ENCODE assay signal across 9 cellular contexts in genomic region chr6:127069659-127070279, GRCh38. TPM values are rescaled to one million over a fixed set of nuclear protein-coding genes. Genes with fewer than 3 reads are reported as not detected.
DNase-seq lines count a peak whose midpoint lies in the region; ATAC-seq and TF ChIP-seq lines count a peak whose summit lies in the region.
"Had no signal": no experiment of that assay in that cellular context is flagged by ENCODE, and none has a peak within 500 bp of the region (broad histone marks: within the 10 kb centered on the region; RNA-seq: fewer than 3 reads in every experiment).

No MANE protein-coding gene starts in this region.

- H3K9me3 ChIP-seq in breast epithelium (no peaks in the 10 kb centered on the region), OCI-LY7 (ENCODE audit: low read length) (no peaks in the 10 kb centered on the region), gastroesophageal sphincter (no peaks in the 10 kb centered on the region), upper lobe of right lung (no peaks in the 10 kb centered on the region)

- DNase-seq in MCF 10A (ENCODE audit: unreplicated experiment): peak; percentile 29
- no peak for DNase-seq in breast epithelium (ENCODE audit: low spot score in 2 of 2)
- peak; percentile 21 for DNase-seq in OCI-LY7 (ENCODE audit: low spot score)
- no peak for DNase-seq in upper lobe of right lung
- DNase-seq in OCI-M2 (lab: John Stamatoyannopoulos, UW; ENCODE audit: unreplicated experiment): no peak
- no peak for DNase-seq in islet precursor cell

- BruUV-seq in MCF 10A (replicated peaks; lab: Mats Ljungman, UMichigan) (no TSS peak), OCI-LY7 (replicated peaks; lab: Mats Ljungman, UMichigan) (no TSS peak)

- no peak overlapping the region for H3K4me3 Mint-ChIP-seq in MCF 10A (ENCODE audit: unreplicated experiment)
- H3K4me3 Mint-ChIP-seq: activated naive CD8-positive, alpha-beta T cell had no signal

- H3K9me3 Mint-ChIP-seq in MCF 10A (ENCODE audit: unreplicated experiment): no peaks in the 10 kb centered on the region

- no peaks in the 10 kb centered on the region for H3K4me1 Mint-ChIP-seq in MCF 10A (ENCODE audit: insufficient read depth, unreplicated experiment)

- H3K27me3 Mint-ChIP-seq in MCF 10A (ENCODE audit: insufficient read depth, unreplicated experiment): peaks cover 21% of the 10 kb centered on the region

- no peak overlapping the region for H3K4me2 ChIP-seq in OCI-LY7 (ENCODE audit: low read length)

- TF ChIP-seq POLR2A in breast epithelium (IDR thresholded peaks at IDR 0.05) (no peak), gastroesophageal sphincter (IDR thresholded peaks at IDR 0.05) (no peak)

- intact Hi-C loops in MCF 10A (cut with micrococcal nuclease) (loop anchor here (1.0 kb wide), 2 partner anchors 265 to 1073 kb away; no protein-coding TSS in a partner anchor), breast epithelium (cut with DNase I; ENCODE audit: low total_unique reads) (no loop called here), OCI-LY7 (cut with micrococcal nuclease; ENCODE audit: unreplicated experiment) (no loop called here), upper lobe of right lung (cut with DNase I) (no loop called here)

- WGBS in gastroesophageal sphincter (ENCODE audit: low coverage in 1 of 2), 2 donors: 63 to 66% methylated on average over 3 of the region's 3 CpGs

- H3K36me3 Mint-ChIP-seq in MCF 10A (ENCODE audit: insufficient read depth, unreplicated experiment): no peaks in the 10 kb centered on the region
- H3K36me3 Mint-ChIP-seq: activated naive CD8-positive, alpha-beta T cell had no signal

- H3K27me3 ChIP-seq in breast epithelium (no peaks in the 10 kb centered on the region), gastroesophageal sphincter (no peaks in the 10 kb centered on the region), upper lobe of right lung (no peaks in the 10 kb centered on the region)

- H3K36me3 ChIP-seq in breast epithelium (no peaks in the 10 kb centered on the region), OCI-LY7 (ENCODE audit: insufficient read depth, low read length) (no peaks in the 10 kb centered on the region), gastroesophageal sphincter (no peaks in the 10 kb centered on the region), upper lobe of right lung (no peaks in the 10 kb centered on the region)

- H3K4me1 ChIP-seq in breast epithelium (no peaks in the 10 kb centered on the region), OCI-LY7 (ENCODE audit: insufficient read depth, low read length, poor library complexity, severe bottlenecking) (no peaks in the 10 kb centered on the region), gastroesophageal sphincter (no peaks in the 10 kb centered on the region), upper lobe of right lung (no peaks in the 10 kb centered on the region)

- H3K9me2 ChIP-seq in OCI-LY7 (ENCODE audit: insufficient read depth, low read length): no peaks in the 10 kb centered on the region

- H3K27ac Mint-ChIP-seq in MCF 10A (ENCODE audit: low read depth, unreplicated experiment): no peak overlapping the region
- H3K27ac Mint-ChIP-seq: activated naive CD8-positive, alpha-beta T cell had no signal

- no peaks in the 10 kb centered on the region for H3K79me2 ChIP-seq in OCI-LY7 (ENCODE audit: insufficient read depth, low read depth, low read length)

- no peaks in the 10 kb centered on the region for H4K20me1 ChIP-seq in OCI-LY7 (ENCODE audit: insufficient read depth, low read length)

- no peak overlapping the region for H3K27ac ChIP-seq in breast epithelium
- no peak overlapping the region for H3K27ac ChIP-seq in OCI-LY7 (ENCODE audit: low read depth, low read length, poor library complexity, severe bottlenecking)
- H3K27ac ChIP-seq in gastroesophageal sphincter: no peak overlapping the region
- no peak overlapping the region for H3K27ac ChIP-seq in upper lobe of right lung

- no peak for TF ChIP-seq EP300 in gastroesophageal sphincter (IDR thresholded peaks at IDR 0.05)

- POLR2A ChIA-PET in MCF 10A (lab: Yijun Ruan, JAX): no interaction called here
- POLR2A ChIA-PET in OCI-LY7 (lab: Charles Lee): no interaction called here

- H3K4me3 ChIP-seq in breast epithelium: no peak overlapping the region
- H3K4me3 ChIP-seq in OCI-LY7 (ENCODE audit: low read depth, low read length, poor library complexity, severe bottlenecking): no peak overlapping the region
- H3K4me3 ChIP-seq in gastroesophageal sphincter: no peak overlapping the region
- H3K4me3 ChIP-seq in upper lobe of right lung: no peak overlapping the region

- ATAC-seq in HG02759 (IDR thresholded peaks at IDR 0.05; ENCODE audit: unreplicated experiment): peak; percentile 47
- ATAC-seq in gastroesophageal sphincter: no peak
- ATAC-seq in upper lobe of right lung: peak; percentile 67

- CTCF ChIA-PET in MCF 10A (lab: Yijun Ruan, JAX) (interaction anchor here (0.6 to 1.2 kb wide), 6 partner anchors 12 to 296 kb away, joined by 3 to 5 read pairs (median 3); no protein-coding TSS in a partner anchor), OCI-LY7 (lab: Charles Lee; ENCODE audit: unreplicated experiment) (no interaction called here)

- no peak overlapping the region for H2AFZ ChIP-seq in OCI-LY7 (ENCODE audit: low read length)

- TF ChIP-seq CTCF in MCF 10A (IDR thresholded peaks at IDR 0.05; ENCODE audit: unreplicated experiment): peak; percentile 48
- peak in 1 of 3 donors; percentile 17 for TF ChIP-seq CTCF in breast epithelium (IDR thresholded peaks at IDR 0.05)
- peak; percentile 72 for TF ChIP-seq CTCF in OCI-LY7 (conservative IDR thresholded peaks at IDR 0.05; ENCODE audit: low read length)
- TF ChIP-seq CTCF in gastroesophageal sphincter (IDR thresholded peaks at IDR 0.05): peak; percentile 35 to 50 (median 42)
- peak; percentile 51 for TF ChIP-seq CTCF in upper lobe of right lung (IDR thresholded peaks at IDR 0.05)

RNA-seq across cellular contexts. Expression of gene RSPO3, which starts 48.7 kb away (rescaled TPM):
- total RNA-seq in MCF 10A (2022): not detected in 2 replicates
- total RNA-seq in breast epithelium: 10 to 100 TPM in 2 of 3 donors, 1 to 10 TPM in 1; 5.9 to 23.3 (median 16.2) TPM
- not detected in 2 replicates for total RNA-seq in OCI-LY7 (2014; rRNA removed; shearing (Covaris generic))
- total RNA-seq in OCI-LY7 (2022): not detected in 2 replicates
- total RNA-seq in gastroesophageal sphincter: 100 to 1,000 TPM in 1 of 4 donors, 10 to 100 TPM in 3; 61.0 to 117 (median 79.6) TPM
- 6.2 TPM for total RNA-seq in upper lobe of right lung

Comparison
In these comparisons a context has a peak if more than half of its experiments do, and no peak if none do; other contexts are left out.
1. DNase-seq: peak in MCF 10A (single experiment) and OCI-LY7 (single experiment); none in breast epithelium (0 of 2), upper lobe of right lung (single experiment), OCI-M2 (single experiment) and islet precursor cell (single experiment).